In genomic region chr4:114780205-114780604, GRCh38 we compare ENCODE assay signal across 8 cellular contexts.
A peak's percentile ranks its signal among the peaks of the same experiment; 100 is the strongest.
DNase-seq lines count a peak whose midpoint lies in the region; ATAC-seq and TF ChIP-seq lines count a peak whose summit lies in the region.

No MANE protein-coding gene starts in this region.

- peaks cover 2% of the 10 kb centered on the region for H3K27me3 Mint-ChIP-seq in activated T-helper 1 cell treated with anti-CD3 and anti-CD28 coated beads, Interleukin-12 subunit alpha, Interleukin-12 subunit beta, Interleukin-2, Interleukin-4 antibody, amounts not matched to agents 30 ng/mL and 10 ng/mL and 1 ng/mL, durations not matched to agents 14 hours and 24 hours and 36 hours (ENCODE audit: insufficient read depth)

- no peak overlapping the region for H3K9ac ChIP-seq in HCT116 (ENCODE audit: low read length)

- H3K9me2 ChIP-seq in HCT116 (ENCODE audit: insufficient read depth) = no peaks in the 10 kb centered on the region
- H3K9me2 ChIP-seq in OCI-LY7 (ENCODE audit: insufficient read depth, low read length) = no peaks in the 10 kb centered on the region

- H4K20me1 ChIP-seq in HCT116 (ENCODE audit: insufficient read depth) (no peaks in the 10 kb centered on the region), OCI-LY7 (ENCODE audit: insufficient read depth, low read length) (no peaks in the 10 kb centered on the region)

- POLR2A ChIA-PET in HCT116 (lab: Charles Lee) = no interaction called here
- POLR2A ChIA-PET in OCI-LY7 (lab: Charles Lee) = interaction anchor here (0.6 to 1.2 kb wide), 2 partner anchors 16 to 24 kb away, joined by 3 to 4 read pairs; no protein-coding TSS in a partner anchor

- peak; percentile 82 for TF ChIP-seq RAD21 in HCT116 (IDR thresholded peaks at IDR 0.05; ENCODE audit: low read depth)

- CTCF ChIA-PET in HCT116 (lab: Charles Lee) = interaction anchor here (0.7 to 2.1 kb wide), 5 partner anchors 9 to 1400 kb away, joined by 3 to 10 read pairs (median 7); no protein-coding TSS in a partner anchor
- CTCF ChIA-PET in OCI-LY7 (lab: Charles Lee; ENCODE audit: unreplicated experiment) = no interaction called here

- no peak overlapping the region for H3K4me3 Mint-ChIP-seq in activated T-helper 1 cell treated with anti-CD3 and anti-CD28 coated beads, Interleukin-12 subunit alpha, Interleukin-12 subunit beta, Interleukin-2, Interleukin-4 antibody, amounts not matched to agents 30 ng/mL and 10 ng/mL and 1 ng/mL, durations not matched to agents 14 hours and 24 hours and 36 hours

- H3K4me1 ChIP-seq in HCT116 (ENCODE audit: control insufficient read depth in 1 of 2, insufficient read depth in 2 of 2, low read length in 2 of 2) (no peaks in the 10 kb centered on the region), OCI-LY7 (ENCODE audit: insufficient read depth, low read length, poor library complexity, severe bottlenecking) (no peaks in the 10 kb centered on the region)

- TF ChIP-seq CTCF in HCT116 (IDR thresholded peaks at IDR 0.05 in 2 of 3, conservative IDR thresholded peaks at IDR 0.05 in 1 of 3; ENCODE audit: borderline replicate concordance in 1 of 3, insufficient read depth in 1 of 3, low read depth in 2 of 3, low read length in 2 of 3) (peak; percentile 39 to 75 (median 44); a peak in 4 of 6 replicates), OCI-LY7 (conservative IDR thresholded peaks at IDR 0.05; ENCODE audit: low read length) (peak; percentile 43; the same call in 1 of the 2 replicates), foreskin fibroblast (IDR thresholded peaks at IDR 0.05; ENCODE audit: low read depth, low read length) (no peak)

- RAD21 ChIA-PET in HCT116 (lab: Charles Lee; ENCODE audit: low non-redundant PET in 1 of 2, low total read pairs in 2 of 2, uncharacterized antibody in 2 of 2, unreplicated experiment in 2 of 2) = no interaction called here

- TF ChIP-seq POLR2A in HCT116 (IDR thresholded peaks at IDR 0.05; ENCODE audit: borderline replicate concordance, extremely low read depth, insufficient read depth, insufficient read length) = no peak

- ATAC-seq in HCT116 = peak; percentile 87

- BruUV-seq in HCT116 (replicated peaks; lab: Mats Ljungman, UMichigan) (no TSS peak), OCI-LY7 (replicated peaks; lab: Mats Ljungman, UMichigan) (no TSS peak)

- H3K27ac ChIP-seq in HCT116 (ENCODE audit: low read depth, low read length) (no peak overlapping the region), OCI-LY7 (ENCODE audit: low read depth, low read length, poor library complexity, severe bottlenecking) (no peak overlapping the region)

- peak; percentile 38 for DNase-seq in Ammon's horn (ENCODE audit: low spot score)
- peak; percentile 24 for DNase-seq in HCT116 (ENCODE audit: low read depth, low spot score)
- DNase-seq in OCI-LY7 (ENCODE audit: low spot score) = peak; percentile 4
- DNase-seq in foreskin fibroblast = peak; percentile 1 to 35
- DNase-seq in HCEC 1CT = no peak
- no peak for DNase-seq in activated T-helper 1 cell treated with anti-CD3 and anti-CD28 coated beads, Interleukin-12 subunit alpha, Interleukin-12 subunit beta, Interleukin-2, Interleukin-4 antibody, amounts not matched to agents 30 ng/mL and 10 ng/mL and 1 ng/mL, durations not matched to agents 14 hours and 24 hours and 36 hours (ENCODE audit: low spot score)
- no peak for DNase-seq in activated CD8-positive, alpha-beta memory T cell treated with anti-CD3 and anti-CD28 coated beads, Interleukin-2, amount 50 U/mL, for 4 hours
- DNase-seq in epidermal melanocyte (ENCODE audit: insufficient read length, low spot score) = no peak

- no peak overlapping the region for H3K27ac Mint-ChIP-seq in activated T-helper 1 cell treated with anti-CD3 and anti-CD28 coated beads, Interleukin-12 subunit alpha, Interleukin-12 subunit beta, Interleukin-2, Interleukin-4 antibody, amounts not matched to agents 30 ng/mL and 10 ng/mL and 1 ng/mL, durations not matched to agents 14 hours and 24 hours and 36 hours

- intact Hi-C loops in HCT116 (cut with micrococcal nuclease) (loop anchor here (5.0 to 10.0 kb wide), 3 partner anchors 315 to 1072 kb away; no protein-coding TSS in a partner anchor), OCI-LY7 (cut with micrococcal nuclease; ENCODE audit: unreplicated experiment) (no loop called here)
- intact Hi-C loops in activated T-helper 1 cell treated with anti-CD3 and anti-CD28 coated beads, Interleukin-12 subunit alpha, Interleukin-12 subunit beta, Interleukin-2, Interleukin-4 antibody, amounts not matched to agents 30 ng/mL and 10 ng/mL and 1 ng/mL, durations not matched to agents 14 hours and 24 hours and 36 hours (cut with micrococcal nuclease) = no loop called here

- H3K27me3 ChIP-seq in HCT116 (ENCODE audit: insufficient read depth, low read length) = no peaks in the 10 kb centered on the region

- H3K4me2 ChIP-seq in HCT116 (ENCODE audit: low read length) (no peak overlapping the region), OCI-LY7 (ENCODE audit: low read length) (no peak overlapping the region)

- H3K79me2 ChIP-seq in HCT116 (ENCODE audit: insufficient read depth, low read length) = no peaks in the 10 kb centered on the region
- no peaks in the 10 kb centered on the region for H3K79me2 ChIP-seq in OCI-LY7 (ENCODE audit: insufficient read depth, low read depth, low read length)

- no peaks in the 10 kb centered on the region for H3K9me3 Mint-ChIP-seq in activated T-helper 1 cell treated with anti-CD3 and anti-CD28 coated beads, Interleukin-12 subunit alpha, Interleukin-12 subunit beta, Interleukin-2, Interleukin-4 antibody, amounts not matched to agents 30 ng/mL and 10 ng/mL and 1 ng/mL, durations not matched to agents 14 hours and 24 hours and 36 hours

- H3K4me3 ChIP-seq in HCT116 (replicated peaks in 1 of 2; ENCODE audit: low read depth in 1 of 2, low read length in 2 of 2) (no peak overlapping the region), OCI-LY7 (ENCODE audit: low read depth, low read length, poor library complexity, severe bottlenecking) (no peak overlapping the region), foreskin fibroblast (ENCODE audit: low read depth in 1 of 2, low read length in 2 of 2) (no peak overlapping the region)

- no peaks in the 10 kb centered on the region for H3K36me3 Mint-ChIP-seq in activated T-helper 1 cell treated with anti-CD3 and anti-CD28 coated beads, Interleukin-12 subunit alpha, Interleukin-12 subunit beta, Interleukin-2, Interleukin-4 antibody, amounts not matched to agents 30 ng/mL and 10 ng/mL and 1 ng/mL, durations not matched to agents 14 hours and 24 hours and 36 hours (ENCODE audit: low read depth)

- H3K9me3 ChIP-seq in HCT116 (ENCODE audit: control insufficient read depth in 1 of 2, insufficient read depth in 1 of 2, low read depth in 1 of 2, low read length in 2 of 2) = no peaks in the 10 kb centered on the region
- H3K9me3 ChIP-seq in OCI-LY7 (ENCODE audit: low read length) = no peaks in the 10 kb centered on the region

- H3K36me3 ChIP-seq in HCT116 (ENCODE audit: control insufficient read depth in 1 of 2, insufficient read depth in 2 of 2, low read length in 2 of 2) = no peaks in the 10 kb centered on the region
- H3K36me3 ChIP-seq in OCI-LY7 (ENCODE audit: insufficient read depth, low read length) = no peaks in the 10 kb centered on the region

- no peaks in the 10 kb centered on the region for H3K4me1 Mint-ChIP-seq in activated T-helper 1 cell treated with anti-CD3 and anti-CD28 coated beads, Interleukin-12 subunit alpha, Interleukin-12 subunit beta, Interleukin-2, Interleukin-4 antibody, amounts not matched to agents 30 ng/mL and 10 ng/mL and 1 ng/mL, durations not matched to agents 14 hours and 24 hours and 36 hours (ENCODE audit: low read depth)

- peak overlapping the region; percentile 27 for H2AFZ ChIP-seq in HCT116 (ENCODE audit: low read depth, low read length, poor library complexity, severe bottlenecking)
- no peak overlapping the region for H2AFZ ChIP-seq in OCI-LY7 (ENCODE audit: low read length)

TF ChIP-seq in HCT116, 20 proteins besides CTCF, POLR2A, EP300 and RAD21:
- no peak for TF ChIP-seq MAX (IDR thresholded peaks at IDR 0.05)
- TF ChIP-seq EZH2 (IDR thresholded peaks at IDR 0.05) = no peak
- TF ChIP-seq TCF7L2 (IDR thresholded peaks at IDR 0.05; ENCODE audit: borderline replicate concordance, extremely low read depth, insufficient read depth, insufficient read length) = no peak
- no peak for TF ChIP-seq ZNF274 (IDR thresholded peaks at IDR 0.05; ENCODE audit: low read depth, low read length)
- no peak for TF ChIP-seq CEBPB (IDR thresholded peaks at IDR 0.05; ENCODE audit: low read depth)
- TF ChIP-seq ZFX (IDR thresholded peaks at IDR 0.05) = no peak
- no peak for TF ChIP-seq JUND (IDR thresholded peaks at IDR 0.05)
- TF ChIP-seq EZH2phosphoT487 (IDR thresholded peaks at IDR 0.05; ENCODE audit: borderline replicate concordance) = no peak
- TF ChIP-seq FOSL1 (IDR thresholded peaks at IDR 0.05; ENCODE audit: low read depth) = no peak
- TF ChIP-seq SP1 (IDR thresholded peaks at IDR 0.05; ENCODE audit: low read depth) = no peak
- TF ChIP-seq SIN3A (IDR thresholded peaks at IDR 0.05; ENCODE audit: low read depth) = no peak
- TF ChIP-seq EGR1 (IDR thresholded peaks at IDR 0.05; ENCODE audit: low read depth) = no peak
- TF ChIP-seq ATF3 (IDR thresholded peaks at IDR 0.05) = no peak
- TF ChIP-seq YY1 (IDR thresholded peaks at IDR 0.05; ENCODE audit: extremely low read depth, insufficient replicate concordance, low read depth, low read length) = no peak

Comparison
In these comparisons a context has a peak if more than half of its experiments do, and no peak if none do; other contexts are left out.
1. DNase-seq: peak in Ammon's horn (single experiment), HCT116 (single experiment), OCI-LY7 (single experiment) and foreskin fibroblast (2 of 2); none in HCEC 1CT (single experiment), activated T-helper 1 cell treated with anti-CD3 and anti-CD28 coated beads, Interleukin-12 subunit alpha, Interleukin-12 subunit beta, Interleukin-2, Interleukin-4 antibody, amounts not matched to agents 30 ng/mL and 10 ng/mL and 1 ng/mL, durations not matched to agents 14 hours and 24 hours and 36 hours (single experiment), activated CD8-positive, alpha-beta memory T cell treated with anti-CD3 and anti-CD28 coated beads, Interleukin-2, amount 50 U/mL, for 4 hours (single experiment) and epidermal melanocyte (single experiment).